ENCODE assay signal across 23 cellular contexts in genomic region chr9:107698779-107699564, GRCh38.
"Had no signal": no experiment of that assay in that cellular context is flagged by ENCODE, and none has a peak within 500 bp of the region (broad histone marks: within the 10 kb centered on the region; RNA-seq: fewer than 3 reads in every experiment).

No MANE protein-coding gene starts in this region.

- H3K4me1 ChIP-seq: colonic mucosa, neural progenitor cell, sigmoid colon, uterus had no signal

- ATAC-seq: activated T-cell treated with anti-CD3 and anti-CD28 coated beads, Interleukin-2, amount 50 U/mL, for 4 hours; gastrocnemius medialis; naive thymus-derived CD4-positive, alpha-beta T cell; stimulated activated naive B cell treated with anti-CD40 and anti-IgM and Interleukin-4, amounts not matched to agents 10 μg/mL and 1 μg/mL and 100 μg/mL, for 72 hours had no signal

- DNase-seq: activated CD4-positive, alpha-beta T cell treated with anti-CD3 and anti-CD28 coated beads for 4 hours; activated CD4-positive, alpha-beta T cell treated with anti-CD3 and anti-CD28 coated beads, Interleukin-2, amount 50 U/mL, for 48 hours; activated CD4-positive, CD25-positive, alpha-beta regulatory T cell; activated CD8-positive, alpha-beta memory T cell treated with anti-CD3 and anti-CD28 coated beads, Interleukin-2, amount 50 U/mL, for 48 hours; activated naive CD4-positive, alpha-beta T cell treated with Interleukin-2 at 50 U/mL for 16 hours; activated naive CD8-positive, alpha-beta T cell treated with anti-CD3 and anti-CD28 coated beads for 36 hours; activated T-cell treated with anti-CD3 and anti-CD28 coated beads, Interleukin-2, amount 50 U/mL, for 4 hours; colonic mucosa; esophagus squamous epithelium; gastrocnemius medialis; head of caudate nucleus; hypothalamus; left ventricle myocardium inferior; naive thymus-derived CD4-positive, alpha-beta T cell; posterior cingulate gyrus; sigmoid colon; stimulated activated CD4-positive, alpha-beta T cell treated with anti-CD3 and anti-CD28 coated beads, Interleukin-15, amount 100 ng/mL, for 24 hours; stimulated activated naive B cell treated with anti-CD40 and anti-IgM and Interleukin-4, amounts not matched to agents 10 μg/mL and 1 μg/mL and 100 μg/mL, for 72 hours; testis; trophoblast cell; uterus had no signal

- H3K36me3 ChIP-seq: colonic mucosa, esophagus squamous epithelium, gastrocnemius medialis, left ventricle myocardium inferior, neural progenitor cell, sigmoid colon, uterus had no signal

- H3K4me3 ChIP-seq: colonic mucosa, esophagus squamous epithelium, gastrocnemius medialis, left ventricle myocardium inferior, neural progenitor cell, sigmoid colon, smooth muscle cell, testis, uterus had no signal

- H3K27me3 ChIP-seq: colonic mucosa, esophagus squamous epithelium, gastrocnemius medialis, neural progenitor cell, sigmoid colon, testis, uterus had no signal

- H3K27ac ChIP-seq: colonic mucosa, gastrocnemius medialis, left ventricle myocardium inferior, neural progenitor cell, sigmoid colon, uterus had no signal

- H3K9me3 ChIP-seq: colonic mucosa, esophagus squamous epithelium, gastrocnemius medialis, sigmoid colon, testis, uterus had no signal
